19 cellular contexts compared by ENCODE assay signal in the genomic region with DNA sequence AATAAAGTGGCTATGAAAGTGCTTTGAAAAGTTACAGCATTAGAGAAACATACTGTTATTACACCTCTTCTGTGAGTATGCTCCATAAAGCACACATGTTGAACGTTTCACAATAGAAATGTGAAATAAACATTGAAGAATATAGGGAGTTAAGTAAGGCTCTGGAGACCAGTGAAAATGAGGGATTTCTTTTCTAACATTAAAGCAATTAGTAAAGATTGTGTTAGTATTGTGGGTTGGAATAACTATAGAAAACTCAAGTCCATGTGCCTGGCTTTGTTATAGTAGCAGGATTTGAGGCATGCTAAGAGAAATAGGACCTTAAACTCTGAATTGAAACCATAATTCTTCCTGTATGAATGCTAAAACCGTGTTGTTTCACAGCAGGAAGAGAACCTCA.
"Had no signal": no experiment of that assay in that cellular context is flagged by ENCODE, and none has a peak within 500 bp of the region (broad histone marks: within the 10 kb centered on the region; RNA-seq: fewer than 3 reads in every experiment).

No MANE protein-coding gene starts in this region.

- ATAC-seq: activated CD8-positive, alpha-beta T cell treated with anti-CD3 and anti-CD28 coated beads for 36 hours; activated naive CD8-positive, alpha-beta T cell treated with anti-CD3 and anti-CD28 coated beads, Interleukin-2, amount 50 U/mL, for 24 hours; activated T-cell treated with anti-CD3 and anti-CD28 coated beads, Interleukin-2, amount 50 U/mL, for 72 hours; body of pancreas; PC-3 had no signal

- H3K27ac Mint-ChIP-seq: activated naive CD8-positive, alpha-beta T cell treated with anti-CD3 and anti-CD28 coated beads, Interleukin-2, amount 50 U/mL, for 24 hours; activated T-cell treated with anti-CD3 and anti-CD28 coated beads, Interleukin-2, amount 50 U/mL, for 72 hours; activated T-helper 2 cell treated with anti-CD3 and anti-CD28 coated beads, Interferon-gamma antibody, Interleukin-2, Interleukin-4, amounts not matched to agents 10 μg/mL and 5 μg/mL and 100 μg/mL, durations not matched to agents 14 hours and 24 hours and 36 hours had no signal

- H3K27me3 Mint-ChIP-seq: activated CD8-positive, alpha-beta T cell treated with anti-CD3 and anti-CD28 coated beads for 36 hours; activated naive CD8-positive, alpha-beta T cell treated with anti-CD3 and anti-CD28 coated beads, Interleukin-2, amount 50 U/mL, for 24 hours had no signal

- H3K4me3 Mint-ChIP-seq: activated CD8-positive, alpha-beta T cell treated with anti-CD3 and anti-CD28 coated beads for 36 hours; activated naive CD8-positive, alpha-beta T cell treated with anti-CD3 and anti-CD28 coated beads, Interleukin-2, amount 50 U/mL, for 24 hours; activated T-cell treated with anti-CD3 and anti-CD28 coated beads, Interleukin-2, amount 50 U/mL, for 72 hours had no signal

- H3K9me3 Mint-ChIP-seq: activated CD8-positive, alpha-beta T cell treated with anti-CD3 and anti-CD28 coated beads for 36 hours; activated naive CD8-positive, alpha-beta T cell treated with anti-CD3 and anti-CD28 coated beads, Interleukin-2, amount 50 U/mL, for 24 hours; activated T-cell treated with anti-CD3 and anti-CD28 coated beads, Interleukin-2, amount 50 U/mL, for 72 hours; activated T-helper 2 cell treated with anti-CD3 and anti-CD28 coated beads, Interferon-gamma antibody, Interleukin-2, Interleukin-4, amounts not matched to agents 10 μg/mL and 5 μg/mL and 100 μg/mL, durations not matched to agents 14 hours and 24 hours and 36 hours had no signal

- DNase-seq: activated CD4-positive, CD25-positive, alpha-beta regulatory T cell; activated CD8-positive, alpha-beta memory T cell treated with anti-CD3 and anti-CD28 coated beads, Interleukin-2, amount 50 U/mL, for 4 hours; activated CD8-positive, alpha-beta T cell treated with anti-CD3 and anti-CD28 coated beads for 36 hours; activated naive CD4-positive, alpha-beta T cell treated with anti-CD3 and anti-CD28 coated beads, Interleukin-2, amount 50 U/mL, for 16 hours; activated naive CD8-positive, alpha-beta T cell treated with anti-CD3 and anti-CD28 coated beads, Interleukin-2, amount 50 U/mL, for 24 hours; activated T-cell treated with anti-CD3 and anti-CD28 coated beads, Interleukin-2, amount 50 U/mL, for 72 hours; amniotic stem cell; body of pancreas; central memory CD4-positive, alpha-beta T cell; MG63; MV-4-11; NCI-H1092 treated with DMSO at 0.1 percent for 48 hours; NCI-H1436; NCI-H1694 treated with DMSO at 0.1 percent for 48 hours; NCI-H2081; NCI-H524; PC-3; SIG-M5 had no signal
